In genomic region chr16:75603241-75603640, GRCh38 we compare ENCODE assay signal across 36 cellular contexts.
"Had no signal": no experiment of that assay in that cellular context is flagged by ENCODE, and none has a peak within 500 bp of the region (broad histone marks: within the 10 kb centered on the region; RNA-seq: fewer than 3 reads in every experiment).

No MANE protein-coding gene starts in this region.

- DNase-seq: activated B cell treated with CpG ODN at 0.5 μM for 24 hours; activated CD4-positive, alpha-beta memory T cell treated with anti-CD3 and anti-CD28 coated beads for 36 hours; activated CD4-positive, alpha-beta T cell treated with anti-CD3 and anti-CD28 coated beads for 4 hours; activated CD4-positive, alpha-beta T cell treated with anti-CD3 and anti-CD28 coated beads, Interleukin-2, amount 10 ng/mL, durations not matched to agents 24 days and 14 days; activated CD4-positive, alpha-beta T cell treated with anti-CD3 and anti-CD28 coated beads, Interleukin-2, amount 50 U/mL, for 1 hour; activated CD4-positive, alpha-beta T cell treated with anti-CD3 and anti-CD28 coated beads, Interleukin-2, amount 50 U/mL, for 4 hours; activated CD4-positive, CD25-positive, alpha-beta regulatory T cell treated with anti-CD3 and anti-CD28 coated beads, Interleukin-2, amount 50 U/mL, for 72 hours; activated CD8-positive, alpha-beta memory T cell treated with anti-CD3 and anti-CD28 coated beads, Interleukin-2, amount 50 U/mL, for 4 hours; activated CD8-positive, alpha-beta T cell treated with anti-CD3 and anti-CD28 coated beads for 36 hours; activated effector memory CD4-positive, alpha-beta T cell treated with anti-CD3 and anti-CD28 coated beads, Interleukin-2, amount 50 U/mL, for 16 hours; activated gamma-delta T cell treated with Interleukin-2 at 50 U/mL for 16 hours; activated naive CD4-positive, alpha-beta T cell; activated naive CD4-positive, alpha-beta T cell treated with anti-CD3 and anti-CD28 coated beads for 36 hours; activated naive CD4-positive, alpha-beta T cell treated with anti-CD3 and anti-CD28 coated beads, Interleukin-2, amount 50 U/mL, for 16 hours; activated naive CD8-positive, alpha-beta T cell treated with anti-CD3 and anti-CD28 coated beads for 36 hours; activated T-cell treated with anti-CD3 and anti-CD28 coated beads for 4 hours; activated T-cell treated with anti-CD3 and anti-CD28 coated beads, Interleukin-2, amount 50 U/mL, for 1 hour; activated T-cell treated with anti-CD3 and anti-CD28 coated beads, Interleukin-2, amount 50 U/mL, for 4 hours; activated T-cell treated with anti-CD3 and anti-CD28 coated beads, Interleukin-2, amount 50 U/mL, for 72 hours; adrenal gland; amniotic stem cell; aorta; body of pancreas; brain microvascular endothelial cell; caudate nucleus; cerebellar nuclear complex; T-helper 1 cell; T-helper 2 cell; T-helper 9 cell had no signal

- ATAC-seq: activated CD8-positive, alpha-beta T cell treated with anti-CD3 and anti-CD28 coated beads for 36 hours; activated naive CD4-positive, alpha-beta T cell treated with anti-CD3 and anti-CD28 coated beads, Interleukin-2, amount 50 U/mL, for 72 hours; activated T-cell treated with anti-CD3 and anti-CD28 coated beads, Interleukin-2, amount 50 U/mL, for 4 hours; activated T-cell treated with anti-CD3 and anti-CD28 coated beads, Interleukin-2, amount 50 U/mL, for 72 hours; activated T-helper 17 cell treated with anti-CD3 and anti-CD28 coated beads, Interleukin-2, amount 50 U/mL, for 72 hours; body of pancreas had no signal

- H3K4me1 ChIP-seq: adrenal gland, body of pancreas, breast epithelium had no signal

- H3K27ac ChIP-seq: adrenal gland, body of pancreas, brain microvascular endothelial cell, breast epithelium, cardiac muscle cell, VCaP had no signal

- H3K27me3 ChIP-seq: adrenal gland, body of pancreas, brain microvascular endothelial cell, breast epithelium, cardiac muscle cell had no signal

- H3K4me3 ChIP-seq: adrenal gland, body of pancreas, breast epithelium, cardiac muscle cell had no signal

- H3K9me3 ChIP-seq: adrenal gland, body of pancreas, breast epithelium had no signal

- FAIRE-seq: astrocyte, TTC549 had no signal
